Comparison of ENCODE assay signal across 8 cellular contexts in the genomic region with DNA sequence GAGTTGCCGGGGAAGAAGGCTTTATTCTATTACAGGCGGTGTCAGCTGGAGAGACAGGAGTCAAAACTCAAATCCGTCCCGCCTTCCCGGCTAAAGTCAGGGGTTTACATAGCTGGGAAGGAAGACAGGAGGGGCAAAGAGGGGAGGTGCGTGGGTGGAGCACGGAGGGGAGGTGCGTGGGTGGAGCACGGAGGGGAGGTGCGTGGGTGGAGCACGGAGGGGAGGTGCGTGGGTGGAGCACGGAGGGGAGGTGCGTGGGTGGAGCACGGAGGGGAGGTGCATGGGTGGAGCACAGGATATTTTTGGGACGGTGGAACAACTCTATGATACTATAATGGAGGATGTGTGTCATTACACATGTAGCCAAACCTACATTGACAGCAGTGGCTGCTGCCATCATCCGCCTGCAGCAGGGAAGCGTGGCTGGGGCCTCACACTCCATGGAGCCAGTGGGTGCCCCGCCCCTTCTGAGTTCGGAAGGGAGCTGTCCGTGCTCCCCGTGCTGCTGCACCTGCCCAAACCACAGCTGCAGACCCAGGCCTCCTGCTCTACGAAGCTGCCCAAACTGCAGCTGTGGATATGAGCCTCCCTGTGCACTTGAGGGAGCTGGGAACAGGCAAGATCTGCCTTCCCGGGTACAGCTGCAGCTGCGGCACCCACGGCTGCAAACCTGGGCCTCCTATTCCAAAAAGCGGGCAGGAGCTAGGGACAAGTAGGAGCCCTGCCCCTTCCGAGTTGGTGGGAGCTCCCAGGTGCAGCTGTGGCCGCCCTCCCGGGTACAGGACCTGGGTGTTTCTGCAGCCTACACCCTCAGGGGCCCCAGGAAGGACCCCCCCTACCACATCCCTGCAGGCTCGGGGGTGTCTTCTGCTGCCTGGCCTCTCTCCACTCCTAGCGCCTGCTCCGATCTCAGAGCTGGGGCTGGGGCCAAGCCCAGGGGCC.
DNase-seq lines count a peak whose midpoint lies in the region; ATAC-seq and TF ChIP-seq lines count a peak whose summit lies in the region.

No MANE protein-coding gene starts in this region.

- ATAC-seq in GM19035 (IDR thresholded peaks at IDR 0.05; ENCODE audit: unreplicated experiment) (peak; percentile 2), sciatic nerve (peak; percentile 7), left lung (no peak), GM18870 (IDR thresholded peaks at IDR 0.05; ENCODE audit: unreplicated experiment) (no peak)
- peak; percentile 34 for ATAC-seq in activated CD8-positive, alpha-beta T cell treated with anti-CD3 and anti-CD28 coated beads for 36 hours

- peak overlapping the region; percentile 93 for H3K27ac Mint-ChIP-seq in activated CD8-positive, alpha-beta T cell treated with anti-CD3 and anti-CD28 coated beads for 36 hours

- no peak overlapping the region for H3K4me3 ChIP-seq in left lung

- no peaks in the 10 kb centered on the region for H3K36me3 Mint-ChIP-seq in activated CD8-positive, alpha-beta T cell treated with anti-CD3 and anti-CD28 coated beads for 36 hours (ENCODE audit: low read depth)

- CTCF ChIA-PET in activated CD8-positive, alpha-beta T cell treated with anti-CD3 and anti-CD28 coated beads for 36 hours (lab: Charles Lee) = interaction anchor here (0.7 to 2.7 kb wide), 35 partner anchors 8 to 481 kb away, joined by 3 to 19 read pairs (median 5); a partner anchor contains a TSS

- H3K27me3 Mint-ChIP-seq in activated CD8-positive, alpha-beta T cell treated with anti-CD3 and anti-CD28 coated beads for 36 hours = no peaks in the 10 kb centered on the region

- intact Hi-C loops in activated CD8-positive, alpha-beta T cell treated with anti-CD3 and anti-CD28 coated beads for 36 hours (cut with micrococcal nuclease) = no loop called here
- intact Hi-C loops in sciatic nerve (cut with DNase I) (no loop called here), left lung (cut with DNase I) (loop anchor here in 1 of 2 donors (5.0 kb wide), 1 partner anchor 278 kb away; no protein-coding TSS in a partner anchor)

- peaks cover 3% of the 10 kb centered on the region for H3K9me3 Mint-ChIP-seq in activated CD8-positive, alpha-beta T cell treated with anti-CD3 and anti-CD28 coated beads for 36 hours

- DNase-seq in NCI-H1105 (lab: John Stamatoyannopoulos, UW) (peak; percentile 49), sciatic nerve (ENCODE audit: low spot score) (no peak), left lung (no peak), HuH-7 (ENCODE audit: low spot score) (no peak), SKM-1 treated with dmso at 0.1 percent for 144 hours (lab: John Stamatoyannopoulos, UW; ENCODE audit: unreplicated experiment) (no peak)
- peak; percentile 77 for DNase-seq in activated CD8-positive, alpha-beta T cell treated with anti-CD3 and anti-CD28 coated beads for 36 hours

- POLR2A ChIA-PET in activated CD8-positive, alpha-beta T cell treated with anti-CD3 and anti-CD28 coated beads for 36 hours (lab: Charles Lee) = interaction anchor here (0.5 to 1.9 kb wide), 3 partner anchors 152 to 271 kb away, joined by 3 to 6 read pairs (median 3); a partner anchor contains a TSS

- H3K4me1 ChIP-seq in left lung = peaks cover 5 to 7% of the 10 kb centered on the region in 2 donors

- TF ChIP-seq CTCF in activated CD8-positive, alpha-beta T cell treated with anti-CD3 and anti-CD28 coated beads for 36 hours (IDR thresholded peaks at IDR 0.05) = no peak
- TF ChIP-seq CTCF in left lung (IDR thresholded peaks at IDR 0.05) = no peak

- peaks cover 0 to 5% of the 10 kb centered on the region in 2 donors for H3K27me3 ChIP-seq in left lung

- no peak overlapping the region for H3K27ac ChIP-seq in left lung

- no peaks in the 10 kb centered on the region for H3K36me3 ChIP-seq in left lung

- H3K4me3 Mint-ChIP-seq in activated CD8-positive, alpha-beta T cell treated with anti-CD3 and anti-CD28 coated beads for 36 hours = peak overlapping the region; percentile 73

- H3K9me3 ChIP-seq in left lung = peaks cover 0 to 12% of the 10 kb centered on the region in 2 donors

- H3K4me1 Mint-ChIP-seq in activated CD8-positive, alpha-beta T cell treated with anti-CD3 and anti-CD28 coated beads for 36 hours (ENCODE audit: low read depth) = peaks cover 23% of the 10 kb centered on the region

Comparison
In these comparisons a context has a peak if more than half of its experiments do, and no peak if none do; other contexts are left out.
1. ATAC-seq: peak in GM19035 (single experiment), activated CD8-positive, alpha-beta T cell treated with anti-CD3 and anti-CD28 coated beads for 36 hours (single experiment) and sciatic nerve (single experiment); none in left lung (single experiment) and GM18870 (single experiment).
2. DNase-seq: peak in NCI-H1105 (single experiment) and activated CD8-positive, alpha-beta T cell treated with anti-CD3 and anti-CD28 coated beads for 36 hours (single experiment); none in sciatic nerve (single experiment), left lung (0 of 2), HuH-7 (single experiment) and SKM-1 treated with dmso at 0.1 percent for 144 hours (single experiment).